33 cellular contexts compared by ENCODE assay signal in the genomic region with DNA sequence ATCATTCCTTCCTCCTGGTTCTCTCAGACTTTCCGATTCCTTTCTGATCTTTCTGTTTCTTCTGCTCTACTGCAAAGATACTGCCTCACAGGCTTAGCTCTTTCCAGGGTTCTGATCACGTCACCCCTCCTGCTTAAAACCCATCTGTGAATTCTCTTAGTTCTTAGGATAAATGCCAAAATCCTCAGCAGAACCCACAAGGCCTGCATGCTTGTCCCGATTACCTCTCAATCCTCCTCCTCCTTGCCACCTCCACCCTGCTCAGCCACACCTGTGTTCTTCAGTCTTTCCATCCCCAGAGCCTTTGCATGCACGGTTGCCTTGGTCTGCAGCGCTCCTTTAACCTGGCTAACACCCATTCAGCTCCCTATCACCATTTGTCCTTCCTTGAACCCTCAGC.
"Had no signal": no experiment of that assay in that cellular context is flagged by ENCODE, and none has a peak within 500 bp of the region (broad histone marks: within the 10 kb centered on the region; RNA-seq: fewer than 3 reads in every experiment).

No MANE protein-coding gene starts in this region.

- H3K9me3 Mint-ChIP-seq: activated CD4-positive, alpha-beta memory T cell treated with anti-CD3 and anti-CD28 coated beads, Interleukin-2, amount 10 ng/mL, durations not matched to agents 7 days and 5 days; activated CD4-positive, alpha-beta T cell treated with anti-CD3 and anti-CD28 coated beads, Interleukin-2, amount 10 ng/mL, durations not matched to agents 7 days and 5 days; activated naive CD4-positive, alpha-beta T cell treated with anti-CD3 and anti-CD28 coated beads, Interleukin-2, amount 10 ng/mL, durations not matched to agents 7 days and 5 days; activated naive CD4-positive, alpha-beta T cell treated with anti-CD3 and anti-CD28 coated beads, Interleukin-2, amount 50 U/mL, for 24 hours; activated naive CD8-positive, alpha-beta T cell treated with anti-CD3 and anti-CD28 coated beads, Interleukin-2, amount 10 ng/mL, durations not matched to agents 7 days and 5 days; activated naive CD8-positive, alpha-beta T cell treated with anti-CD3 and anti-CD28 coated beads, Interleukin-2, amount 50 U/mL, for 24 hours; activated T-cell treated with anti-CD3 and anti-CD28 coated beads, Interleukin-2, amount 50 U/mL, for 24 hours; activated T-helper 2 cell treated with anti-CD3 and anti-CD28 coated beads, Interferon-gamma antibody, Interleukin-2, Interleukin-4, amounts not matched to agents 10 μg/mL and 5 μg/mL and 100 μg/mL, durations not matched to agents 14 hours and 24 hours and 36 hours; brain; central memory CD8-positive, alpha-beta T cell; T-helper 1 cell treated with Interleukin-12 subunit alpha and Interleukin-12 subunit beta and Interleukin-4 antibody, amounts not matched to agents 30 μg/mL and 1 μg/mL, for 36 hours; T-helper 2 cell treated with Interferon-gamma antibody and Interleukin-4, amounts not matched to agents 5 μg/mL and 100 μg/mL, for 36 hours; WTC11 had no signal

- H3K4me1 Mint-ChIP-seq: activated CD4-positive, alpha-beta T cell treated with anti-CD3 and anti-CD28 coated beads for 36 hours; WTC11 had no signal

- H3K9me3 ChIP-seq: ascending aorta had no signal

- H3K27me3 ChIP-seq: ascending aorta had no signal

- H3K4me3 ChIP-seq: ascending aorta, cardiac muscle cell had no signal

- H3K27ac ChIP-seq: ascending aorta, cardiac muscle cell, WERI-Rb-1 had no signal

- DNase-seq: activated CD4-positive, alpha-beta memory T cell treated with anti-CD3 and anti-CD28 coated beads, Interleukin-2, amount 10 ng/mL, durations not matched to agents 7 days and 5 days; activated CD4-positive, alpha-beta T cell treated with anti-CD3 and anti-CD28 coated beads for 1 hour; activated CD4-positive, alpha-beta T cell treated with anti-CD3 and anti-CD28 coated beads for 36 hours; activated CD4-positive, alpha-beta T cell treated with anti-CD3 and anti-CD28 coated beads for 48 hours; activated CD4-positive, alpha-beta T cell treated with anti-CD3 and anti-CD28 coated beads, Interleukin-2, amount 10 ng/mL, durations not matched to agents 7 days and 5 days; activated CD4-positive, alpha-beta T cell treated with anti-CD3 and anti-CD28 coated beads, Interleukin-2, amount 50 U/mL, for 48 hours; activated CD4-positive, CD25-positive, alpha-beta regulatory T cell; activated CD8-positive, alpha-beta memory T cell treated with anti-CD3 and anti-CD28 coated beads for 24 hours; activated CD8-positive, alpha-beta memory T cell treated with anti-CD3 and anti-CD28 coated beads, Interleukin-2, amount 10 ng/mL, durations not matched to agents 7 days and 5 days; activated CD8-positive, alpha-beta memory T cell treated with anti-CD3 and anti-CD28 coated beads, Interleukin-2, amount 50 U/mL, for 48 hours; activated CD8-positive, alpha-beta T cell treated with anti-CD3 and anti-CD28 coated beads, Interleukin-2, amount 10 ng/mL, durations not matched to agents 7 days and 5 days; activated gamma-delta T cell; activated naive CD4-positive, alpha-beta T cell treated with anti-CD3 and anti-CD28 coated beads, Interleukin-2, amount 10 ng/mL, durations not matched to agents 7 days and 5 days; activated naive CD4-positive, alpha-beta T cell treated with Interleukin-2 at 50 U/mL for 16 hours; activated naive CD8-positive, alpha-beta T cell treated with anti-CD3 and anti-CD28 coated beads, Interleukin-2, amount 10 ng/mL, durations not matched to agents 7 days and 5 days; activated naive CD8-positive, alpha-beta T cell treated with anti-CD3 and anti-CD28 coated beads, Interleukin-2, amount 50 U/mL, for 24 hours; activated T-cell treated with anti-CD3 and anti-CD28 coated beads, Interleukin-2, amount 50 U/mL, for 24 hours; activated T-cell treated with anti-CD3 and anti-CD28 coated beads, Interleukin-2, amount 50 U/mL, for 48 hours; amygdala; T-helper 1 cell; T-helper 2 cell; T-helper 9 cell; WERI-Rb-1 had no signal

- H3K27me3 Mint-ChIP-seq: activated CD4-positive, alpha-beta T cell treated with anti-CD3 and anti-CD28 coated beads for 36 hours; activated CD4-positive, alpha-beta T cell treated with anti-CD3 and anti-CD28 coated beads, Interleukin-2, amount 10 ng/mL, durations not matched to agents 7 days and 5 days; activated naive CD4-positive, alpha-beta T cell treated with anti-CD3 and anti-CD28 coated beads, Interleukin-2, amount 50 U/mL, for 24 hours; activated naive CD8-positive, alpha-beta T cell; activated naive CD8-positive, alpha-beta T cell treated with anti-CD3 and anti-CD28 coated beads, Interleukin-2, amount 10 ng/mL, durations not matched to agents 7 days and 5 days; activated naive CD8-positive, alpha-beta T cell treated with anti-CD3 and anti-CD28 coated beads, Interleukin-2, amount 50 U/mL, for 24 hours; activated T-cell treated with anti-CD3 and anti-CD28 coated beads, Interleukin-2, amount 50 U/mL, for 24 hours; brain; central memory CD8-positive, alpha-beta T cell had no signal

- H3K36me3 Mint-ChIP-seq: activated CD8-positive, alpha-beta memory T cell treated with anti-CD3 and anti-CD28 coated beads, Interleukin-2, amount 10 ng/mL, durations not matched to agents 7 days and 5 days; activated naive CD4-positive, alpha-beta T cell treated with anti-CD3 and anti-CD28 coated beads, Interleukin-2, amount 10 ng/mL, durations not matched to agents 7 days and 5 days; activated naive CD4-positive, alpha-beta T cell treated with anti-CD3 and anti-CD28 coated beads, Interleukin-2, amount 50 U/mL, for 24 hours; activated naive CD8-positive, alpha-beta T cell; activated naive CD8-positive, alpha-beta T cell treated with anti-CD3 and anti-CD28 coated beads, Interleukin-2, amount 10 ng/mL, durations not matched to agents 7 days and 5 days; brain; WTC11 had no signal

- H3K27ac Mint-ChIP-seq: activated CD4-positive, alpha-beta memory T cell treated with anti-CD3 and anti-CD28 coated beads, Interleukin-2, amount 10 ng/mL, durations not matched to agents 7 days and 5 days; activated CD4-positive, alpha-beta T cell treated with anti-CD3 and anti-CD28 coated beads for 36 hours; activated CD4-positive, alpha-beta T cell treated with anti-CD3 and anti-CD28 coated beads, Interleukin-2, amount 10 ng/mL, durations not matched to agents 7 days and 5 days; activated CD8-positive, alpha-beta memory T cell treated with anti-CD3 and anti-CD28 coated beads, Interleukin-2, amount 10 ng/mL, durations not matched to agents 7 days and 5 days; activated CD8-positive, alpha-beta T cell treated with anti-CD3 and anti-CD28 coated beads, Interleukin-2, amount 10 ng/mL, durations not matched to agents 7 days and 5 days; activated naive CD4-positive, alpha-beta T cell treated with anti-CD3 and anti-CD28 coated beads, Interleukin-2, amount 10 ng/mL, durations not matched to agents 7 days and 5 days; activated naive CD4-positive, alpha-beta T cell treated with anti-CD3 and anti-CD28 coated beads, Interleukin-2, amount 50 U/mL, for 24 hours; activated naive CD8-positive, alpha-beta T cell; activated naive CD8-positive, alpha-beta T cell treated with anti-CD3 and anti-CD28 coated beads, Interleukin-2, amount 10 ng/mL, durations not matched to agents 7 days and 5 days; activated naive CD8-positive, alpha-beta T cell treated with anti-CD3 and anti-CD28 coated beads, Interleukin-2, amount 50 U/mL, for 24 hours; activated T-cell treated with anti-CD3 and anti-CD28 coated beads, Interleukin-2, amount 50 U/mL, for 24 hours; activated T-helper 2 cell treated with anti-CD3 and anti-CD28 coated beads, Interferon-gamma antibody, Interleukin-2, Interleukin-4, amounts not matched to agents 10 μg/mL and 5 μg/mL and 100 μg/mL, durations not matched to agents 14 hours and 24 hours and 36 hours; brain; T-helper 1 cell treated with Interleukin-12 subunit alpha and Interleukin-12 subunit beta and Interleukin-4 antibody, amounts not matched to agents 30 μg/mL and 1 μg/mL, for 36 hours; T-helper 2 cell treated with Interferon-gamma antibody and Interleukin-4, amounts not matched to agents 5 μg/mL and 100 μg/mL, for 36 hours; WTC11 had no signal

- H3K4me3 Mint-ChIP-seq: activated CD4-positive, alpha-beta memory T cell treated with anti-CD3 and anti-CD28 coated beads, Interleukin-2, amount 10 ng/mL, durations not matched to agents 7 days and 5 days; activated CD4-positive, alpha-beta T cell treated with anti-CD3 and anti-CD28 coated beads for 36 hours; activated CD4-positive, alpha-beta T cell treated with anti-CD3 and anti-CD28 coated beads, Interleukin-2, amount 10 ng/mL, durations not matched to agents 7 days and 5 days; activated CD8-positive, alpha-beta memory T cell treated with anti-CD3 and anti-CD28 coated beads, Interleukin-2, amount 10 ng/mL, durations not matched to agents 7 days and 5 days; activated CD8-positive, alpha-beta T cell treated with anti-CD3 and anti-CD28 coated beads, Interleukin-2, amount 10 ng/mL, durations not matched to agents 7 days and 5 days; activated naive CD4-positive, alpha-beta T cell treated with anti-CD3 and anti-CD28 coated beads, Interleukin-2, amount 10 ng/mL, durations not matched to agents 7 days and 5 days; activated naive CD4-positive, alpha-beta T cell treated with anti-CD3 and anti-CD28 coated beads, Interleukin-2, amount 50 U/mL, for 24 hours; activated naive CD8-positive, alpha-beta T cell; activated naive CD8-positive, alpha-beta T cell treated with anti-CD3 and anti-CD28 coated beads, Interleukin-2, amount 10 ng/mL, durations not matched to agents 7 days and 5 days; activated naive CD8-positive, alpha-beta T cell treated with anti-CD3 and anti-CD28 coated beads, Interleukin-2, amount 50 U/mL, for 24 hours; activated T-cell treated with anti-CD3 and anti-CD28 coated beads, Interleukin-2, amount 50 U/mL, for 24 hours; brain; central memory CD8-positive, alpha-beta T cell; T-helper 1 cell treated with Interleukin-12 subunit alpha and Interleukin-12 subunit beta and Interleukin-4 antibody, amounts not matched to agents 30 μg/mL and 1 μg/mL, for 36 hours; T-helper 2 cell treated with Interferon-gamma antibody and Interleukin-4, amounts not matched to agents 5 μg/mL and 100 μg/mL, for 36 hours; WTC11 had no signal

- H3K36me3 ChIP-seq: ascending aorta, cardiac muscle cell, WERI-Rb-1 had no signal

- H3K4me1 ChIP-seq: ascending aorta had no signal
